In genomic region chr2:155442088-155442487, GRCh38 we compare ENCODE assay signal across 36 cellular contexts.
"Had no signal": no experiment of that assay in that cellular context is flagged by ENCODE, and none has a peak within 500 bp of the region (broad histone marks: within the 10 kb centered on the region; RNA-seq: fewer than 3 reads in every experiment).

No MANE protein-coding gene starts in this region.

- H3K4me1 ChIP-seq: body of pancreas, breast epithelium had no signal

- H3K36me3 ChIP-seq: brain microvascular endothelial cell, breast epithelium, cardiac muscle cell, WERI-Rb-1 had no signal

- FAIRE-seq: astrocyte had no signal

- DNase-seq: activated CD4-positive, alpha-beta memory T cell treated with anti-CD3 and anti-CD28 coated beads, Interleukin-2, amount 10 ng/mL, durations not matched to agents 7 days and 5 days; activated CD4-positive, alpha-beta T cell treated with anti-CD3 and anti-CD28 coated beads for 1 hour; activated CD4-positive, alpha-beta T cell treated with anti-CD3 and anti-CD28 coated beads for 36 hours; activated CD4-positive, alpha-beta T cell treated with anti-CD3 and anti-CD28 coated beads for 48 hours; activated CD4-positive, alpha-beta T cell treated with anti-CD3 and anti-CD28 coated beads, Interleukin-2, amount 10 ng/mL, durations not matched to agents 7 days and 5 days; activated CD4-positive, alpha-beta T cell treated with anti-CD3 and anti-CD28 coated beads, Interleukin-2, amount 50 U/mL, for 48 hours; activated CD4-positive, CD25-positive, alpha-beta regulatory T cell; activated CD8-positive, alpha-beta memory T cell treated with anti-CD3 and anti-CD28 coated beads for 24 hours; activated CD8-positive, alpha-beta memory T cell treated with anti-CD3 and anti-CD28 coated beads, Interleukin-2, amount 10 ng/mL, durations not matched to agents 7 days and 5 days; activated CD8-positive, alpha-beta T cell treated with anti-CD3 and anti-CD28 coated beads, Interleukin-2, amount 10 ng/mL, durations not matched to agents 7 days and 5 days; activated effector memory CD4-positive, alpha-beta T cell treated with anti-CD3 and anti-CD28 coated beads, Interleukin-2, amount 50 U/mL, for 16 hours; activated gamma-delta T cell treated with Interleukin-2 at 50 U/mL for 16 hours; activated naive CD4-positive, alpha-beta T cell; activated naive CD4-positive, alpha-beta T cell treated with anti-CD3 and anti-CD28 coated beads, Interleukin-2, amount 10 ng/mL, durations not matched to agents 7 days and 5 days; activated naive CD8-positive, alpha-beta T cell treated with anti-CD3 and anti-CD28 coated beads, Interleukin-2, amount 10 ng/mL, durations not matched to agents 7 days and 5 days; activated naive CD8-positive, alpha-beta T cell treated with anti-CD3 and anti-CD28 coated beads, Interleukin-2, amount 50 U/mL, for 24 hours; activated T-cell treated with anti-CD3 and anti-CD28 coated beads for 4 hours; activated T-cell treated with anti-CD3 and anti-CD28 coated beads, Interleukin-2, amount 50 U/mL, for 1 hour; activated T-cell treated with anti-CD3 and anti-CD28 coated beads, Interleukin-2, amount 50 U/mL, for 4 hours; activated T-cell treated with anti-CD3 and anti-CD28 coated beads, Interleukin-2, amount 50 U/mL, for 72 hours; amniotic stem cell; aorta; body of pancreas; brain microvascular endothelial cell; caudate nucleus; cerebellar nuclear complex; T-helper 1 cell; T-helper 2 cell; T-helper 9 cell; WERI-Rb-1 had no signal

- H3K27ac ChIP-seq: body of pancreas, brain microvascular endothelial cell, breast epithelium, cardiac muscle cell, WERI-Rb-1 had no signal

- ATAC-seq: activated CD4-positive, alpha-beta T cell treated with anti-CD3 and anti-CD28 coated beads for 36 hours; activated CD4-positive, CD25-positive, alpha-beta regulatory T cell treated with anti-CD3 and anti-CD28 coated beads, Interleukin-2, amount 50 U/mL, for 24 hours; activated CD8-positive, alpha-beta memory T cell treated with anti-CD3 and anti-CD28 coated beads, Interleukin-2, amount 10 ng/mL, durations not matched to agents 7 days and 5 days; activated CD8-positive, alpha-beta T cell treated with anti-CD3 and anti-CD28 coated beads, Interleukin-2, amount 10 ng/mL, durations not matched to agents 7 days and 5 days; activated naive CD8-positive, alpha-beta T cell treated with anti-CD3 and anti-CD28 coated beads, Interleukin-2, amount 50 U/mL, for 24 hours; activated T-cell treated with anti-CD3 and anti-CD28 coated beads, Interleukin-2, amount 50 U/mL, for 4 hours; activated T-cell treated with anti-CD3 and anti-CD28 coated beads, Interleukin-2, amount 50 U/mL, for 72 hours; activated T-helper 17 cell treated with anti-CD3 and anti-CD28 coated beads, Interleukin-2, amount 50 U/mL, for 72 hours; body of pancreas; WTC11 had no signal

- H3K4me3 ChIP-seq: body of pancreas, breast epithelium, cardiac muscle cell had no signal

- H3K27me3 ChIP-seq: body of pancreas, brain microvascular endothelial cell, breast epithelium, cardiac muscle cell had no signal
